ENCODE assay signal across 9 cellular contexts in the genomic region with DNA sequence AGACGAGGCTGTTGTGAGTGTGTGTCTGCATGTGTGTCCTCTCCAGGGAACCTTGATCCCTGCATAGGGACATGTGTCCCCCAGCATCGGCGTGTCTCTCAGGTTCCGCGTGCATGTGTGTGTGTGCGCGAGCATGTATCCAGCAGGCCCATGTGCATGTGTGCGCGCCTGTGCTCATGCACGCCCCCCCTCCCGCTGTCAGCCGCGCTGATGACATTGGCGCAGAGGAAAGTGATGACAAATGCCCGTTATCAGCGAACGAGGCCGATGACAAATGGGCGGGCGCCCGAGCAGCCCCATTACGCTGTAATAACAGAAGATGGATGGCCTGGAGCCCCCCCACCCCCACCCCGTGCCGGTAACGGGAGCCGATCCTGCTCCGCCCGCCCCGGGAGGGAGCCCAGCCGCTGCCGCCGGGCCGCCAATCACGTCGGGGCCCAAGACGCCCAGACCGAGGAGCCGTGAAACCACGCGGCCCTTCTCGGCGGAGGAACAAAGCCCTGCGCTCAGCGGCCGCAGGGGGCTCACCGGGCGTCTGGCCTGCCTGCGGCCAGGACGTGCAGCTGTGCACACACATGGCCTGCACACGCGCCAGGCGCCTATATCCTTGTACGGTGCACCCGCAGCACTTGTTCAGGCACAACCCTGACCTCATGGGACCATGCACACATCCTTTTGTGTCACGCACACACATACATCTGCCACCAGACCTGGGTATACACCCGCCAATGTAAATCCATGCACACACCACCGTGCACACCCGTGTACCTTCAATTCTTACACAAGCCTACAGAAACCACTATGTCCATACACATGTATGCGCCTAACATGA. TPM values are rescaled to one million over a fixed set of nuclear protein-coding genes. Genes with fewer than 3 reads are reported as not detected.
DNase-seq lines count a peak whose midpoint lies in the region; ATAC-seq and TF ChIP-seq lines count a peak whose summit lies in the region.
"Had no signal": no experiment of that assay in that cellular context is flagged by ENCODE, and none has a peak within 500 bp of the region (broad histone marks: within the 10 kb centered on the region; RNA-seq: fewer than 3 reads in every experiment).

No MANE protein-coding gene starts in this region.

- no peak overlapping the region for H3K27ac Mint-ChIP-seq in immature natural killer cell

- peak; percentile 69 for DNase-seq in ELF-1 (ENCODE audit: low read depth, low spot score)
- DNase-seq in NCI-H1092 (lab: John Stamatoyannopoulos, UW), result peak; percentile 45
- DNase-seq in coronary artery (ENCODE audit: low spot score), result peak; percentile 64
- DNase-seq in occipital lobe (lab: John Stamatoyannopoulos, UW), result peak; percentile 33
- DNase-seq in D341Med (ENCODE audit: low spot score), result no peak
- DNase-seq in immature natural killer cell, result no peak
- no peak for DNase-seq in amniotic stem cell (lab: John Stamatoyannopoulos, UW)

- peaks cover 15 to 34% (median 15%) of the 10 kb centered on the region in 3 donors for H3K27me3 Mint-ChIP-seq in immature natural killer cell (ENCODE audit: low read depth in 3 of 3)

- H3K27ac ChIP-seq in coronary artery, result no peak overlapping the region
- H3K27ac ChIP-seq: VCaP had no signal

- H3K4me3 ChIP-seq in coronary artery, result peak overlapping the region; percentile 60

- ATAC-seq in HG02571 (IDR thresholded peaks at IDR 0.05; ENCODE audit: unreplicated experiment), result no peak

- H3K9me3 Mint-ChIP-seq in immature natural killer cell, result no peaks in the 10 kb centered on the region

- H3K4me3 Mint-ChIP-seq in immature natural killer cell, result peak overlapping the region in 1 of 5 donors; percentile 27

- H3K4me1 Mint-ChIP-seq in immature natural killer cell, result peaks cover 9 to 15% of the 10 kb centered on the region in 2 donors

- peaks cover 0 to 3% (median 0%) of the 10 kb centered on the region in 3 donors for H3K36me3 Mint-ChIP-seq in immature natural killer cell

- TF ChIP-seq CTCF in coronary artery (IDR thresholded peaks at IDR 0.05), result no peak

RNA-seq across cellular contexts. Expression of gene POLL, which starts 21.5 kb away (rescaled TPM):
- 8.3 TPM for total RNA-seq in occipital lobe
- 10 to 100 TPM; 11.7 to 15.5 (median 12.2) TPM for polyA plus RNA-seq in immature natural killer cell

RNA-seq across cellular contexts. Expression of gene DPCD, which starts 21.6 kb away (rescaled TPM):
- total RNA-seq in occipital lobe, result 12.5 TPM
- 1 to 10 TPM in 2 of 3 donors, not detected in 1; 2.1 to 2.8 TPM for polyA plus RNA-seq in immature natural killer cell

Comparison
In these comparisons a context has a peak if more than half of its experiments do, and no peak if none do; other contexts are left out.
1. DNase-seq: peak in ELF-1 (single experiment), NCI-H1092 (single experiment), coronary artery (single experiment) and occipital lobe (single experiment); none in D341Med (single experiment), immature natural killer cell (0 of 3) and amniotic stem cell (single experiment).